ENCODE assay signal across 9 cellular contexts in the genomic region with DNA sequence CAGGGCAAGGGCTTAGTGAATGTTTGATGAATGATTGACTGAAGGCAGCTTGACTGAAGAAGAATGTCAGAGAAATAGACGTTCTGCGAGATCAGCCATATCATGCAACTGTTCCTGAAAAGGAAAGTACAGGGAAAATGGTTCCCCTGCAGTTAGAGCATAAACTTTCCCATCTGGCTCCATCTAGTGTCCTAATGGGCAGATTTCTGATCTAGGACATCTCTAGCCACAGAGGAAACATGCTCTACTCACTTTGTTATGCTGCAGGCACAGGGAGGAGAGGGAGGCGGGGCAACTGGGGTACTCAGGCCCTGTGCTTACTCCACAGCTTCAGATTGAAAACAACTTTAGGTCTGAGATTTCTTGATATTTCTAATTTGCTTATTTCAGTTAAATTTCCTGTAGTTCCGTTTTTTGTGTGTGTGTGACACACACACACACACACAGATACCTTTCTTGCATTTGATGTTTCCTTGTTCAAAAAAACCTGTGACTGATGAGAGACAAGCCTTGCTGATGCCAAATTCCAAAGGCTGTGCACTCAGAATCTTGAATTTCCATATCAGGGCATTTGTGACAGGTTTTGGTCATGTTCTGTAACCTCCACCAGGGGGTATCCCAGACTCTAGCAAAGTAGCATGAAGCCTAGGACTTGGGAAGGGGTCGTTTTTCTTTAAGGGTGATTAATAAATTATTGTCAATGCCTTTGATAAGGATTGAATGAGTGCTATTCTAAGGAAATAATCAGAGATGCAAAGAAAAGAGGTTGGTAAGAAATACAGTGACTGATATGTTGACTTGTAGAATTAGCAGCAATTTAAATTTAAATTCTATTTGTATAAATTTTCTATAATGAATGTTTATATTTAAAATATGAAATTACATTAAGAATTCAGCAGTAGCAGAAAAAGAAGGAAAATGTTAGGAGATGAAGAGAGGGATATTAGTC.
A peak's percentile ranks its signal among the peaks of the same experiment; 100 is the strongest.
DNase-seq lines count a peak whose midpoint lies in the region; ATAC-seq, FAIRE-seq and TF ChIP-seq lines count a peak whose summit lies in the region.
"Had no signal": no experiment of that assay in that cellular context is flagged by ENCODE, and none has a peak within 500 bp of the region (broad histone marks: within the 10 kb centered on the region; RNA-seq: fewer than 3 reads in every experiment).

No MANE protein-coding gene starts in this region.

- peak overlapping the region; percentile 29 for H3K9ac ChIP-seq in skeletal muscle satellite cell (ENCODE audit: low read depth, low read length)

- in situ Hi-C loops in KBM-7 (cut with MboI; ENCODE audit: low pct_unique_long_range_greater_than_20kb, low sequenced_read_pairs) = no loop called here

- peak; percentile 68 for TF ChIP-seq CTCF in fibroblast of pulmonary artery (IDR thresholded peaks at IDR 0.05; ENCODE audit: low read length, missing control alignments)

- no peaks in the 10 kb centered on the region for H3K36me3 ChIP-seq in skeletal muscle satellite cell (ENCODE audit: insufficient read depth, low read length)

- DNase-seq in DMS153 treated with DMSO at 0.1 percent for 48 hours (lab: John Stamatoyannopoulos, UW; ENCODE audit: unreplicated experiment) (peak; percentile 80), KBM-7 (peak; percentile 19), RCC 7860 (ENCODE audit: low spot score) (peak; percentile 70), fibroblast of pulmonary artery (ENCODE audit: low read depth) (peak; percentile 80)
- no peak for DNase-seq in activated T-cell treated with anti-CD3 and anti-CD28 coated beads, Interleukin-2, amount 50 U/mL, for 1 hour
- no peak for DNase-seq in activated naive CD4-positive, alpha-beta T cell (lab: John Stamatoyannopoulos, UW)
- DNase-seq: right cardiac atrium had no signal

- peaks cover 2% of the 10 kb centered on the region for H3K4me1 ChIP-seq in skeletal muscle satellite cell (ENCODE audit: control insufficient read depth, insufficient read depth, low read length)

- no peaks in the 10 kb centered on the region for H3K9me3 ChIP-seq in skeletal muscle satellite cell (replicated peaks; ENCODE audit: low read length)

- H3K4me3 ChIP-seq in fibroblast of pulmonary artery (replicated peaks; ENCODE audit: low read depth, low read length) (no peak overlapping the region), skeletal muscle satellite cell (ENCODE audit: low read length) (no peak overlapping the region)

- no peaks in the 10 kb centered on the region for H3K27me3 ChIP-seq in skeletal muscle satellite cell (ENCODE audit: control insufficient read depth, insufficient read depth, low read length)

- ATAC-seq in GM18858 (IDR thresholded peaks at IDR 0.05; ENCODE audit: unreplicated experiment) = no peak

- H3K4me2 ChIP-seq in skeletal muscle satellite cell (ENCODE audit: low read length) = peak overlapping the region; percentile 59

- FAIRE-seq in RCC 7860 (lab: Jason Lieb, UNC) = peak; percentile 67

Comparison
In these comparisons a context has a peak if more than half of its experiments do, and no peak if none do; other contexts are left out.
1. DNase-seq: peak in DMS153 treated with DMSO at 0.1 percent for 48 hours (single experiment), KBM-7 (single experiment), RCC 7860 (single experiment) and fibroblast of pulmonary artery (single experiment); none in activated T-cell treated with anti-CD3 and anti-CD28 coated beads, Interleukin-2, amount 50 U/mL, for 1 hour (single experiment) and activated naive CD4-positive, alpha-beta T cell (0 of 4).